8 cellular contexts compared by ENCODE assay signal in genomic region chr6:13194852-13195251, GRCh38.
DNase-seq lines count a peak whose midpoint lies in the region; ATAC-seq, FAIRE-seq and TF ChIP-seq lines count a peak whose summit lies in the region.

No MANE protein-coding gene starts in this region.

- H2AK5ac ChIP-seq in H1 (ENCODE audit: low read depth, low read length): no peak overlapping the region

- TF ChIP-seq POLR2A in H1 (IDR thresholded peaks at IDR 0.05; ENCODE audit: control extremely low read depth in 1 of 2, low read depth in 2 of 2, low read length in 2 of 2): no peak

- H3K79me1 ChIP-seq in H1 (ENCODE audit: low read depth, low read length): no peaks in the 10 kb centered on the region; the same call in 1 of the 2 replicates

- TF ChIP-seq CTCF in H1 (IDR thresholded peaks at IDR 0.05; ENCODE audit: control extremely low read depth in 1 of 3, insufficient read depth in 1 of 3, low read depth in 1 of 3, low read length in 3 of 3): peak; percentile 23 to 69 (median 59)
- no peak for TF ChIP-seq CTCF in lung (IDR thresholded peaks at IDR 0.05; ENCODE audit: control extremely low read depth, extremely low read depth)

- H3K56ac ChIP-seq in H1 (replicated peaks; ENCODE audit: insufficient read length, low read depth, low read length): no peak overlapping the region

- POLR2A ChIA-PET in H1 (lab: Charles Lee; ENCODE audit: partially characterized antibody): interaction anchor here (0.7 kb wide), 1 partner anchor 896 kb away, joined by 3 read pairs; no protein-coding TSS in a partner anchor

- H3K18ac ChIP-seq in H1 (ENCODE audit: extremely low read depth, low read length): no peak overlapping the region

- H4K91ac ChIP-seq in H1 (replicated peaks; ENCODE audit: insufficient read length, low read length): no peak overlapping the region

- H3K4ac ChIP-seq in H1 (replicated peaks; ENCODE audit: insufficient read length, low read depth, low read length): no peak overlapping the region

- no peak overlapping the region for H2BK15ac ChIP-seq in H1 (ENCODE audit: low read length)

- peaks cover 3% of the 10 kb centered on the region; the same call in 1 of the 2 replicates for H3K23me2 ChIP-seq in H1 (ENCODE audit: low read depth, low read length)

- no peak for FAIRE-seq in H1 (lab: Jason Lieb, UNC)

- H3K4me3 ChIP-seq in H1 (ENCODE audit: extremely low read depth in 1 of 4, insufficient read depth in 2 of 4, low read depth in 3 of 4, low read length in 4 of 4) (no peak overlapping the region), lung (no peak overlapping the region)

- no peak overlapping the region for H3K9ac ChIP-seq in H1 (replicated peaks in 1 of 4; ENCODE audit: extremely low read depth in 1 of 4, low read depth in 3 of 4, low read length in 3 of 4)

- H3K23ac ChIP-seq in H1 (ENCODE audit: insufficient read length): no peak overlapping the region

- H3K9me3 ChIP-seq in H1 (ENCODE audit: insufficient read depth in 2 of 2, low read depth in 1 of 2, low read length in 1 of 2) (no peaks in the 10 kb centered on the region), lung (ENCODE audit: control insufficient read depth in 2 of 2, insufficient read depth in 1 of 2, low read length in 1 of 2) (no peaks in the 10 kb centered on the region)

- no peaks in the 10 kb centered on the region for H3K79me2 ChIP-seq in H1 (ENCODE audit: control insufficient read depth in 1 of 2, insufficient read depth in 2 of 2, low read length in 2 of 2)

- peak; percentile 63 to 72 for TF ChIP-seq RAD21 in H1 (IDR thresholded peaks at IDR 0.05 in 1 of 2, conservative IDR thresholded peaks at IDR 0.05 in 1 of 2; ENCODE audit: low read depth in 2 of 2, low read length in 2 of 2)

- no peak overlapping the region for H3K4me2 ChIP-seq in H1 (ENCODE audit: insufficient read depth in 1 of 2, low read depth in 2 of 2, low read length in 2 of 2)

- H3K4me1 ChIP-seq in H1 (replicated peaks in 1 of 4; ENCODE audit: control insufficient read depth in 3 of 4, insufficient read depth in 4 of 4, low read length in 3 of 4) (peaks cover 2 to 9% (median 5%) of the 10 kb centered on the region in 4 experiments; a peak in 4 of 7 replicates), lung (ENCODE audit: control insufficient read depth in 2 of 2, insufficient read depth in 2 of 2, low read length in 2 of 2) (peaks cover 0 to 3% of the 10 kb centered on the region in 2 donors)

- H3K27me3 ChIP-seq in H1 (replicated peaks in 1 of 4; ENCODE audit: control insufficient read depth in 3 of 4, extremely low read depth in 1 of 4, insufficient read depth in 3 of 4, low read length in 3 of 4) (no peaks in the 10 kb centered on the region), lung (ENCODE audit: control insufficient read depth, insufficient read depth) (no peaks in the 10 kb centered on the region)

- no peak for TF ChIP-seq EP300 in H1 (IDR thresholded peaks at IDR 0.05; ENCODE audit: borderline replicate concordance in 1 of 2, low read depth in 2 of 2, low read length in 2 of 2)

- no peak overlapping the region for H2BK12ac ChIP-seq in H1 (ENCODE audit: low read depth, low read length)

- H4K8ac ChIP-seq in H1 (ENCODE audit: extremely low read depth, insufficient read depth, low read length): no peak overlapping the region

- CTCF ChIA-PET in H1 (lab: Charles Lee; ENCODE audit: partially characterized antibody): interaction anchor here (0.6 to 5.5 kb wide), 18 partner anchors 8 to 100 kb away, joined by 3 to 49 read pairs (median 4); no protein-coding TSS in a partner anchor

- H2BK20ac ChIP-seq in H1 (ENCODE audit: low read length): no peak overlapping the region; the same call in 1 of the 2 replicates

- H2BK5ac ChIP-seq in H1 (ENCODE audit: low read depth, low read length): no peak overlapping the region

- H3K27ac ChIP-seq in H1 (ENCODE audit: low read depth, low read length) (no peak overlapping the region), lung (ENCODE audit: low read depth in 1 of 2, low read length in 1 of 2) (no peak overlapping the region)

- no peak overlapping the region for H2AFZ ChIP-seq in H1 (ENCODE audit: low read length)

- 67% methylated on average over 6 of the region's 6 CpGs; no CpG with 5 or more reads in 1 of the 2 experiments for WGBS in H1 (ENCODE audit: extremely low coverage in 1 of 2, insufficient coverage in 1 of 2, insufficient read length in 1 of 2, insufficient replicate concordance in 2 of 2, low coverage in 1 of 2, low lambda C conversion rate in 2 of 2, missing lambda C conversion rate in 1 of 2), 2 experiments
- WGBS in lung, 2 donors: 42 to 53% methylated on average over 6 of the region's 6 CpGs

- H2BK120ac ChIP-seq in H1 (replicated peaks; ENCODE audit: low read depth, low read length): no peak overlapping the region

- H4K5ac ChIP-seq in H1 (ENCODE audit: insufficient read length, low read depth, low read length): no peak overlapping the region

- peak in 10 of 14 donors; percentile 5 to 36 (median 16) for DNase-seq in C1 segment of cervical spinal cord (lab: John Stamatoyannopoulos, UW)
- DNase-seq in GM19238 (ENCODE audit: insufficient read length, low spot score): peak; percentile 65
- DNase-seq in NOMO-1 treated with DMSO at 0.1 percent for 48 hours (lab: John Stamatoyannopoulos, UW; ENCODE audit: unreplicated experiment): peak; percentile 59
- peak in 1 of 2 experiments; percentile 29 for DNase-seq in H1 (ENCODE audit: low read depth in 1 of 2, low spot score in 2 of 2)
- DNase-seq in lung (ENCODE audit: low spot score): peak; percentile 43
- DNase-seq in effector CD4-positive, alpha-beta T cell: no peak
- no peak for DNase-seq in LoVo (ENCODE audit: low spot score)
- DNase-seq in occipital lobe (lab: John Stamatoyannopoulos, UW): no peak

- no peak overlapping the region for H3K14ac ChIP-seq in H1 (ENCODE audit: insufficient read length)

- H3K36me3 ChIP-seq in H1 (ENCODE audit: control insufficient read depth in 2 of 4, insufficient read depth in 4 of 4, low read length in 3 of 4) (no peaks in the 10 kb centered on the region), lung (ENCODE audit: control insufficient read depth in 2 of 2, insufficient read depth in 2 of 2, low read length in 2 of 2) (no peaks in the 10 kb centered on the region)

- ATAC-seq in lung (ENCODE audit: insufficient read depth, low FRiP score): no peak

- no peaks in the 10 kb centered on the region for H4K20me1 ChIP-seq in H1 (replicated peaks in 1 of 2; ENCODE audit: control insufficient read depth in 1 of 2, insufficient read depth in 2 of 2, low read length in 2 of 2)

TF ChIP-seq in H1, 55 proteins besides CTCF, POLR2A, EP300 and RAD21 (continues in another document):
- TF ChIP-seq MAFK (IDR thresholded peaks at IDR 0.05; ENCODE audit: low read depth, low read length) (peak; percentile 33; the same call in 1 of the 2 replicates), SIX5 (IDR thresholded peaks at IDR 0.05; ENCODE audit: low read depth, low read length) (no peak), MAX (IDR thresholded peaks at IDR 0.05) (no peak)

Comparison
In these comparisons a context has a peak if more than half of its experiments do, and no peak if none do; other contexts are left out.
1. DNase-seq: peak in C1 segment of cervical spinal cord (10 of 14), GM19238 (single experiment), NOMO-1 treated with DMSO at 0.1 percent for 48 hours (single experiment) and lung (single experiment); none in effector CD4-positive, alpha-beta T cell (single experiment), LoVo (single experiment) and occipital lobe (single experiment).